8 cellular contexts compared by ENCODE assay signal in the genomic region with DNA sequence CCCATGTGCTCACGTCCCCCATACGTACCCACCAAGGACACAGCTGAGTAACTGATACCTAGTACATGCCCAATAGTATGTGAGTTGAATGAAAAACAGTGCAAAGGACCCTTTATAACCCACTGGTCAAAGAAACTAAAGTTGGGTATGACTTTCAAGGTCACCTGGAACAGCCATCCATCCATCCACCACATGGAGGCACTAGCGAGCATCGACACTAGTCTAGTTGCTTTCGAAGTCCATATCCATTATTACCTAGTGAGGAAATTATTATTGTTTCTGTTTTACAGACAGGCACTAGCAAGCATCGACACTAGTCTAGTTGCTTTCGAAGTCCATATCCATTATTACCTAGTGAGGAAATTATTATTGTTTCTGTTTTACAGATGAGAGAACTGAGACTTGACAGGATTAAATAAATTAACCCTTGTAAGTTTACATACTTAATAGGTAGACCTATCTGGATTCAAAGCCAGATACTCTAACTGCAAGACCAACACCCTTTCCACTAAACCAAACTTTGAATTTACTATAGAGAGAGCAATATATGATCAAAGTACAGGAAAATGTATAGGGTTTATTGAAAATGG.
DNase-seq lines count a peak whose midpoint lies in the region; ATAC-seq, FAIRE-seq and TF ChIP-seq lines count a peak whose summit lies in the region.

No MANE protein-coding gene starts in this region.

- H3K9me3 ChIP-seq in mucosa of descending colon: no peaks in the 10 kb centered on the region

- FAIRE-seq in GM12892 (lab: Jason Lieb, UNC): peak; percentile 89

- H3K36me3 ChIP-seq in mucosa of descending colon (ENCODE audit: low read depth): no peaks in the 10 kb centered on the region

- no peak for TF ChIP-seq POLR2A in GM12892 (IDR thresholded peaks at IDR 0.05; ENCODE audit: low read depth, low read length)

- DNase-seq in A172 (ENCODE audit: low spot score): peak; percentile 22
- peak; percentile 5 for DNase-seq in GM12892 (ENCODE audit: insufficient read length)
- peak; percentile 18 for DNase-seq in T follicular helper cell (ENCODE audit: low read depth)
- DNase-seq in central memory CD4-positive, alpha-beta T cell: peak; percentile 13
- DNase-seq in mucosa of descending colon: peak in 2 of 3 donors; percentile 33 to 66
- no peak for DNase-seq in NCI-H526 treated with DMSO at 0.1 percent for 48 hours (lab: John Stamatoyannopoulos, UW)

- TF ChIP-seq CTCF in mucosa of descending colon (IDR thresholded peaks at IDR 0.05): no peak

- peak; percentile 95 for ATAC-seq in HG02885 (IDR thresholded peaks at IDR 0.05; ENCODE audit: poor library complexity, unreplicated experiment)
- ATAC-seq in mucosa of descending colon: peak; percentile 43
- no peak for ATAC-seq in GM21717 (IDR thresholded peaks at IDR 0.05; ENCODE audit: unreplicated experiment)

- no peaks in the 10 kb centered on the region for H3K4me1 ChIP-seq in mucosa of descending colon (ENCODE audit: low read depth)

- H3K4me3 ChIP-seq in mucosa of descending colon: no peak overlapping the region

- intact Hi-C loops in mucosa of descending colon (cut with DNase I, micrococcal nuclease): no loop called here
